Comparison of ENCODE assay signal across 8 cellular contexts in the genomic region with DNA sequence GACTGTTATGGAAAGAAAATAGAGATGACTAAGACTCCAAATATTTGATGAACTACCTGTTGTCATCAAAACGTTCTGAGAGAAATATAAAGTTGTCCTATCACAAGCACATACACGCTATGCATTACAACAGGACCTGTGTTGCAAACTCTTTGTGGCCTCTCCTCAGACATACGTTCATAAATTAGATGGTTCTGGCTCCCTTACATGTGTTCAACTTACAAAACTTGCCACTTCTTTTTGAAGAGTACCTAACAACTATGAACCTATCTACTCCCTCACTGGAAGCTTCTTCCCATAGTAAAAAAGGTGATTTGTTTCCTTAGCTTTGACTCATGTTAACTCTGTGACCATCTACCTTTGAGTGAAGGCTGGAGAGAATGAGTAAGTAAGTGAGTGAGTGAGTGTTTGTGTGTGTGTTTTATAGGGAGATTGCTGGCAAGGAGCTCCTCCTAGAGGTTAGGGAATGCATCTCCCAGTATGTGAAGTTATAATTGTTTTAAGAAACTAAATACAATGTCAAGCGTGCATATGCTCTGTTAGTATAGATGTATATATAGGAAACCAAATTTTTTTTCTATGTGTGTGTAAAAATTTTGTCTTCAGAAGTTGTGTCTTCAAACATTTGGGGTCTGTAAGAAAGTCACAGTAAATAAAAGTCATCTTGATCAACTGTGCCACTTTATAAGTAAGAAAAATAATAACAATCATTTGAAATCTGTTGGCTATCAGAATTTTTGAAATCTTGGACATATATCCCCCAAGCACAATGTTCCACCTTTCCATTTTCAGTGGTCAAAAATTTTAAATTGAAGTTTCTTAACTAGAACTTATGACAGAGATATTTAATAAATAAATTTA.
A peak's percentile ranks its signal among the peaks of the same experiment; 100 is the strongest.
DNase-seq lines count a peak whose midpoint lies in the region; ATAC-seq and TF ChIP-seq lines count a peak whose summit lies in the region.

No MANE protein-coding gene starts in this region.

- H3K4me2 ChIP-seq in HCT116 (ENCODE audit: low read length): no peak overlapping the region

- TF ChIP-seq CTCF in HCT116 (IDR thresholded peaks at IDR 0.05 in 2 of 3, conservative IDR thresholded peaks at IDR 0.05 in 1 of 3; ENCODE audit: borderline replicate concordance in 1 of 3, insufficient read depth in 1 of 3, low read depth in 2 of 3, low read length in 2 of 3) (peak; percentile 47 to 79 (median 67); a peak in 5 of 6 replicates), ascending aorta (IDR thresholded peaks at IDR 0.05) (peak in 2 of 3 experiments; percentile 55 to 58)

- BruUV-seq in HCT116 (replicated peaks; lab: Mats Ljungman, UMichigan): no TSS peak

- H3K9ac ChIP-seq in HCT116 (ENCODE audit: low read length): no peak overlapping the region

- H3K4me3 ChIP-seq in HCT116 (replicated peaks in 1 of 2; ENCODE audit: low read depth in 1 of 2, low read length in 2 of 2): no peak overlapping the region
- H3K4me3 ChIP-seq in ascending aorta: no peak overlapping the region

- intact Hi-C loops in HCT116 (cut with micrococcal nuclease): loop anchor here (2.0 to 5.0 kb wide), 2 partner anchors 1039 to 1547 kb away; a partner anchor contains a TSS
- intact Hi-C loops in ascending aorta (cut with DNase I): loop anchor here (10.0 kb wide), 1 partner anchor 1547 kb away; a partner anchor contains a TSS

- ATAC-seq in HCT116: peak; percentile 93

- RAD21 ChIA-PET in HCT116 (lab: Charles Lee; ENCODE audit: low non-redundant PET in 1 of 2, low total read pairs in 2 of 2, uncharacterized antibody in 2 of 2, unreplicated experiment in 2 of 2): interaction anchor here in 1 of 2 experiments (1.1 kb wide), 1 partner anchor 1552 kb away, joined by 3 read pairs; no protein-coding TSS in a partner anchor

- peak; percentile 18 for DNase-seq in NCI-H187 treated with DMSO at 0.1 percent for 48 hours (lab: John Stamatoyannopoulos, UW)
- no peak for DNase-seq in NCI-H187 (lab: John Stamatoyannopoulos, UW)
- peak; percentile 65 for DNase-seq in HCT116 (ENCODE audit: low read depth, low spot score)
- peak; percentile 7 for DNase-seq in NCI-H2171 (lab: John Stamatoyannopoulos, UW)
- no peak for DNase-seq in ascending aorta (ENCODE audit: low spot score in 2 of 2)
- DNase-seq in iPS DF 4.7 (ENCODE audit: extremely low read depth, low spot score): peak; percentile 19
- DNase-seq in stromal cell of bone marrow (ENCODE audit: low read depth): peak; percentile 66
- no peak for DNase-seq in stimulated activated CD4-positive, alpha-beta T cell treated with anti-CD3 and anti-CD28 coated beads, Interleukin-4, amount 100 ng/mL, for 1 hour

- H3K27ac ChIP-seq in HCT116 (ENCODE audit: low read depth, low read length) (no peak overlapping the region), ascending aorta (no peak overlapping the region)

- H3K27me3 ChIP-seq in HCT116 (ENCODE audit: insufficient read depth, low read length) (no peaks in the 10 kb centered on the region), ascending aorta (no peaks in the 10 kb centered on the region)

- H2AFZ ChIP-seq in HCT116 (ENCODE audit: low read depth, low read length, poor library complexity, severe bottlenecking): peak overlapping the region; percentile 78

- peak; percentile 91 for TF ChIP-seq RAD21 in HCT116 (IDR thresholded peaks at IDR 0.05; ENCODE audit: low read depth)

- POLR2A ChIA-PET in HCT116 (lab: Charles Lee): interaction anchor here (0.7 kb wide), 1 partner anchor 1547 kb away, joined by 5 read pairs; a partner anchor contains a TSS

- no peaks in the 10 kb centered on the region for H3K79me2 ChIP-seq in HCT116 (ENCODE audit: insufficient read depth, low read length)

- CTCF ChIA-PET in HCT116 (lab: Charles Lee): interaction anchor here (0.7 to 1.1 kb wide), 5 partner anchors 9 to 1552 kb away, joined by 3 read pairs; no protein-coding TSS in a partner anchor

- no peaks in the 10 kb centered on the region for H3K36me3 ChIP-seq in HCT116 (ENCODE audit: control insufficient read depth in 1 of 2, insufficient read depth in 2 of 2, low read length in 2 of 2)
- no peaks in the 10 kb centered on the region for H3K36me3 ChIP-seq in ascending aorta

- no peaks in the 10 kb centered on the region for H3K9me2 ChIP-seq in HCT116 (ENCODE audit: insufficient read depth)

- H4K20me1 ChIP-seq in HCT116 (ENCODE audit: insufficient read depth): no peaks in the 10 kb centered on the region

- H3K9me3 ChIP-seq in HCT116 (ENCODE audit: control insufficient read depth in 1 of 2, insufficient read depth in 1 of 2, low read depth in 1 of 2, low read length in 2 of 2) (no peaks in the 10 kb centered on the region), ascending aorta (no peaks in the 10 kb centered on the region)

- no peak for TF ChIP-seq POLR2A in HCT116 (IDR thresholded peaks at IDR 0.05; ENCODE audit: borderline replicate concordance, extremely low read depth, insufficient read depth, insufficient read length)

- no peaks in the 10 kb centered on the region for H3K4me1 ChIP-seq in HCT116 (ENCODE audit: control insufficient read depth in 1 of 2, insufficient read depth in 2 of 2, low read length in 2 of 2)
- no peaks in the 10 kb centered on the region for H3K4me1 ChIP-seq in ascending aorta

TF ChIP-seq in HCT116, 20 proteins besides CTCF, POLR2A, EP300 and RAD21:
- TF ChIP-seq EGR1 (IDR thresholded peaks at IDR 0.05; ENCODE audit: low read depth) (no peak), FOSL1 (IDR thresholded peaks at IDR 0.05; ENCODE audit: low read depth) (peak; percentile 22; the same call in 1 of the 2 replicates), ZFX (IDR thresholded peaks at IDR 0.05) (no peak), SP1 (IDR thresholded peaks at IDR 0.05; ENCODE audit: low read depth) (no peak), CEBPB (IDR thresholded peaks at IDR 0.05; ENCODE audit: low read depth) (no peak), EZH2 (IDR thresholded peaks at IDR 0.05) (no peak), ELF1 (IDR thresholded peaks at IDR 0.05; ENCODE audit: borderline replicate concordance, low read depth) (no peak), SRF (IDR thresholded peaks at IDR 0.05; ENCODE audit: low read depth) (no peak), CBX3 (IDR thresholded peaks at IDR 0.05; ENCODE audit: low read depth) (peak; percentile 37; the same call in 1 of the 2 replicates)
- TF ChIP-seq, protein P1, sequence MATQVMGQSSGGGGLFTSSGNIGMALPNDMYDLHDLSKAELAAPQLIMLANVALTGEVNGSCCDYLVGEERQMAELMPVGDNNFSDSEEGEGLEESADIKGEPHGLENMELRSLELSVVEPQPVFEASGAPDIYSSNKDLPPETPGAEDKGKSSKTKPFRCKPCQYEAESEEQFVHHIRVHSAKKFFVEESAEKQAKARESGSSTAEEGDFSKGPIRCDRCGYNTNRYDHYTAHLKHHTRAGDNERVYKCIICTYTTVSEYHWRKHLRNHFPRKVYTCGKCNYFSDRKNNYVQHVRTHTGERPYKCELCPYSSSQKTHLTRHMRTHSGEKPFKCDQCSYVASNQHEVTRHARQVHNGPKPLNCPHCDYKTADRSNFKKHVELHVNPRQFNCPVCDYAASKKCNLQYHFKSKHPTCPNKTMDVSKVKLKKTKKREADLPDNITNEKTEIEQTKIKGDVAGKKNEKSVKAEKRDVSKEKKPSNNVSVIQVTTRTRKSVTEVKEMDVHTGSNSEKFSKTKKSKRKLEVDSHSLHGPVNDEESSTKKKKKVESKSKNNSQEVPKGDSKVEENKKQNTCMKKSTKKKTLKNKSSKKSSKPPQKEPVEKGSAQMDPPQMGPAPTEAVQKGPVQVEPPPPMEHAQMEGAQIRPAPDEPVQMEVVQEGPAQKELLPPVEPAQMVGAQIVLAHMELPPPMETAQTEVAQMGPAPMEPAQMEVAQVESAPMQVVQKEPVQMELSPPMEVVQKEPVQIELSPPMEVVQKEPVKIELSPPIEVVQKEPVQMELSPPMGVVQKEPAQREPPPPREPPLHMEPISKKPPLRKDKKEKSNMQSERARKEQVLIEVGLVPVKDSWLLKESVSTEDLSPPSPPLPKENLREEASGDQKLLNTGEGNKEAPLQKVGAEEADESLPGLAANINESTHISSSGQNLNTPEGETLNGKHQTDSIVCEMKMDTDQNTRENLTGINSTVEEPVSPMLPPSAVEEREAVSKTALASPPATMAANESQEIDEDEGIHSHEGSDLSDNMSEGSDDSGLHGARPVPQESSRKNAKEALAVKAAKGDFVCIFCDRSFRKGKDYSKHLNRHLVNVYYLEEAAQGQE (IDR thresholded peaks at IDR 0.05; ENCODE audit: low read depth): no peak
- TF ChIP-seq, protein P2, sequence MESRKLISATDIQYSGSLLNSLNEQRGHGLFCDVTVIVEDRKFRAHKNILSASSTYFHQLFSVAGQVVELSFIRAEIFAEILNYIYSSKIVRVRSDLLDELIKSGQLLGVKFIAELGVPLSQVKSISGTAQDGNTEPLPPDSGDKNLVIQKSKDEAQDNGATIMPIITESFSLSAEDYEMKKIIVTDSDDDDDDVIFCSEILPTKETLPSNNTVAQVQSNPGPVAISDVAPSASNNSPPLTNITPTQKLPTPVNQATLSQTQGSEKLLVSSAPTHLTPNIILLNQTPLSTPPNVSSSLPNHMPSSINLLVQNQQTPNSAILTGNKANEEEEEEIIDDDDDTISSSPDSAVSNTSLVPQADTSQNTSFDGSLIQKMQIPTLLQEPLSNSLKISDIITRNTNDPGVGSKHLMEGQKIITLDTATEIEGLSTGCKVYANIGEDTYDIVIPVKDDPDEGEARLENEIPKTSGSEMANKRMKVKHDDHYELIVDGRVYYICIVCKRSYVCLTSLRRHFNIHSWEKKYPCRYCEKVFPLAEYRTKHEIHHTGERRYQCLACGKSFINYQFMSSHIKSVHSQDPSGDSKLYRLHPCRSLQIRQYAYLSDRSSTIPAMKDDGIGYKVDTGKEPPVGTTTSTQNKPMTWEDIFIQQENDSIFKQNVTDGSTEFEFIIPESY (IDR thresholded peaks at IDR 0.05; ENCODE audit: extremely low read depth, insufficient replicate concordance, low read length): no peak

Comparison
In these comparisons a context has a peak if more than half of its experiments do, and no peak if none do; other contexts are left out.
1. DNase-seq: peak in NCI-H187 treated with DMSO at 0.1 percent for 48 hours (single experiment), HCT116 (single experiment), NCI-H2171 (single experiment), iPS DF 4.7 (single experiment) and stromal cell of bone marrow (single experiment); none in NCI-H187 (0 of 2), ascending aorta (0 of 2) and stimulated activated CD4-positive, alpha-beta T cell treated with anti-CD3 and anti-CD28 coated beads, Interleukin-4, amount 100 ng/mL, for 1 hour (single experiment).